ENCODE assay signal across 8 cellular contexts in genomic region chr14:105681604-105682185, GRCh38.
DNase-seq lines count a peak whose midpoint lies in the region; ATAC-seq and TF ChIP-seq lines count a peak whose summit lies in the region.
"Not testable (repeated sequence)": the region's sequence is repeated elsewhere in the genome, so short reads cannot be mapped to it uniquely, and the experiment has no call there.

No MANE protein-coding gene starts in this region.

- H3K27me3 Mint-ChIP-seq in activated T-cell treated with anti-CD3 and anti-CD28 coated beads, Interleukin-2, amount 50 U/mL, for 24 hours: not testable (repeated sequence)

- H3K9ac ChIP-seq in BLaER1: peak overlapping the region; percentile 63; the same call in 1 of the 2 replicates
- H3K9ac ChIP-seq in Loucy (ENCODE audit: low read depth, low read length, poor library complexity, severe bottlenecking): not testable (repeated sequence)

- H3K79me2 ChIP-seq in Loucy (ENCODE audit: insufficient read depth, low read length): not testable (repeated sequence)

- not testable (repeated sequence) for H4K20me1 ChIP-seq in BLaER1; Loucy (ENCODE audit: insufficient read depth, low read length, poor library complexity, severe bottlenecking)

- peak overlapping the region; percentile 51 for H3K4me3 ChIP-seq in BLaER1
- H3K4me3 ChIP-seq in GM12864 (ENCODE audit: low read depth, low read length); Loucy (ENCODE audit: low read length, poor library complexity, severe bottlenecking); RWPE2 (ENCODE audit: severe bottlenecking); epithelial cell of proximal tubule (ENCODE audit: low read depth, low read length); spleen: not testable (repeated sequence)

- H3K9me2 ChIP-seq in Loucy (replicated peaks; ENCODE audit: low read depth, low read length): not testable (repeated sequence)

- H3K36me3 Mint-ChIP-seq in activated T-cell treated with anti-CD3 and anti-CD28 coated beads, Interleukin-2, amount 50 U/mL, for 24 hours (ENCODE audit: low read depth): not testable (repeated sequence)

- H3K9me3 ChIP-seq in BLaER1; Loucy (ENCODE audit: insufficient read depth, low read depth, low read length); RWPE2 (ENCODE audit: severe bottlenecking); spleen: not testable (repeated sequence)

- intact Hi-C loops in spleen (cut with DNase I; ENCODE audit: low total_unique reads): loop anchor here (10.0 kb wide), 1 partner anchor 253 kb away; no protein-coding TSS in a partner anchor

- H3K27ac Mint-ChIP-seq in activated T-cell treated with anti-CD3 and anti-CD28 coated beads, Interleukin-2, amount 50 U/mL, for 24 hours: not testable (repeated sequence)

- not testable (repeated sequence) for H3K4me1 Mint-ChIP-seq in activated T-cell treated with anti-CD3 and anti-CD28 coated beads, Interleukin-2, amount 50 U/mL, for 24 hours (ENCODE audit: low read depth)

- H2AFZ ChIP-seq in Loucy (ENCODE audit: low read length): not testable (repeated sequence)

- not testable (repeated sequence) for ATAC-seq in RWPE2 (ENCODE audit: low read depth)

- DNase-seq in GM12864 (ENCODE audit: low read depth); GM13977 (ENCODE audit: low spot score); epithelial cell of proximal tubule (ENCODE audit: low read depth); spleen: not testable (repeated sequence)
- peak; percentile 69 for DNase-seq in RWPE2 (ENCODE audit: low spot score)
- peak; percentile 38 for DNase-seq in activated T-cell treated with anti-CD3 and anti-CD28 coated beads, Interleukin-2, amount 50 U/mL, for 24 hours

- peak overlapping the region; percentile 78 for H3K4me2 ChIP-seq in BLaER1
- H3K4me2 ChIP-seq in Loucy (ENCODE audit: low read depth, low read length, poor library complexity, severe bottlenecking): not testable (repeated sequence)

- TF ChIP-seq CTCF in GM12864 (IDR thresholded peaks at IDR 0.05; ENCODE audit: low read depth, low read length, missing control alignments) (peak; percentile 12), GM13977 (IDR thresholded peaks at IDR 0.05; ENCODE audit: extremely low read depth, insufficient read depth, missing control alignments) (peak; percentile 21), Loucy (conservative IDR thresholded peaks at IDR 0.05; ENCODE audit: low read length) (0 out of 2 replicates have a peak, but pooled peaks have one; percentile 11), epithelial cell of proximal tubule (conservative IDR thresholded peaks at IDR 0.05; ENCODE audit: low read depth, low read length) (peak; percentile 5), spleen (IDR thresholded peaks at IDR 0.05 in 8 of 11, conservative IDR thresholded peaks at IDR 0.05 in 3 of 11) (peak in 3 of 11 experiments; percentile 10 to 25 (median 20))
- not testable (repeated sequence) for TF ChIP-seq CTCF in RWPE2 (IDR thresholded peaks at IDR 0.05; ENCODE audit: poor library complexity, severe bottlenecking)

- in situ Hi-C loops in GM13977 (cut with MboI; ENCODE audit: low pct_unique_long_range_greater_than_20kb, low sequenced_read_pairs, unreplicated experiment): not testable (repeated sequence)

- H3K4me1 ChIP-seq in BLaER1: peaks cover 27% of the 10 kb centered on the region
- H3K4me1 ChIP-seq in Loucy (ENCODE audit: insufficient read depth, low read length, poor library complexity, severe bottlenecking); RWPE2 (ENCODE audit: insufficient read depth, poor library complexity, severe bottlenecking): not testable (repeated sequence)
- H3K4me1 ChIP-seq in spleen: peaks cover 0 to 13% (median 3%) of the 10 kb centered on the region in 6 donors

- H3K36me3 ChIP-seq in BLaER1; Loucy (ENCODE audit: insufficient read depth, low read length); RWPE2 (ENCODE audit: low read depth); spleen: not testable (repeated sequence)

- TF ChIP-seq POLR2A in spleen (IDR thresholded peaks at IDR 0.05): not testable (repeated sequence)

- H3K4me3 Mint-ChIP-seq in activated T-cell treated with anti-CD3 and anti-CD28 coated beads, Interleukin-2, amount 50 U/mL, for 24 hours: not testable (repeated sequence)

- H3K9me3 Mint-ChIP-seq in activated T-cell treated with anti-CD3 and anti-CD28 coated beads, Interleukin-2, amount 50 U/mL, for 24 hours: not testable (repeated sequence)

- H3K27me3 ChIP-seq in BLaER1; Loucy (ENCODE audit: insufficient read depth, low read length, poor library complexity, severe bottlenecking); RWPE2 (ENCODE audit: insufficient read depth, poor library complexity, severe bottlenecking); spleen (replicated peaks in 1 of 7): not testable (repeated sequence)

- peak overlapping the region; percentile 53; the same call in 1 of the 2 replicates for H3K27ac ChIP-seq in BLaER1
- not testable (repeated sequence) for H3K27ac ChIP-seq in RWPE2 (ENCODE audit: poor library complexity, severe bottlenecking)
- H3K27ac ChIP-seq in spleen: peak overlapping the region in 5 of 8 donors; percentile 54 to 83 (median 74)

- not testable (repeated sequence) for H3F3A ChIP-seq in Loucy (ENCODE audit: low read depth)

- 31 to 46% (median 43%) methylated on average over 12 to 16 of the region's 26 CpGs for WGBS in spleen, 5 donors
